23 cellular contexts compared by ENCODE assay signal in genomic region chr16:49734330-49734729, GRCh38.
"Had no signal": no experiment of that assay in that cellular context is flagged by ENCODE, and none has a peak within 500 bp of the region (broad histone marks: within the 10 kb centered on the region; RNA-seq: fewer than 3 reads in every experiment).

No MANE protein-coding gene starts in this region.

- FAIRE-seq: islet of Langerhans, pancreas had no signal

- H3K9me3 ChIP-seq: neutrophil, pancreas, SK-N-SH had no signal

- DNase-seq: activated B cell treated with CpG ODN at 0.5 μM for 24 hours; activated CD4-positive, alpha-beta T cell treated with anti-CD3 and anti-CD28 coated beads for 48 hours; activated CD8-positive, alpha-beta T cell treated with anti-CD3 and anti-CD28 coated beads for 36 hours; activated naive CD4-positive, alpha-beta T cell treated with anti-CD3 and anti-CD28 coated beads for 36 hours; activated T-cell treated with anti-CD3 and anti-CD28 coated beads, Interleukin-2, amount 50 U/mL, for 24 hours; central memory CD4-positive, alpha-beta T cell; effector CD4-positive, alpha-beta T cell; hippocampal formation; mesenchymal stem cell; naive thymus-derived CD8-positive, alpha-beta T cell; pancreas; SK-N-SH; stimulated activated CD4-positive, alpha-beta T cell treated with anti-CD3 and anti-CD28 coated beads, Interleukin-2, amount 100 ng/mL, for 24 hours; T-cell; transverse colon had no signal

- H3K27ac Mint-ChIP-seq: activated B cell treated with CpG ODN at 0.5 μM for 24 hours; activated CD8-positive, alpha-beta T cell treated with anti-CD3 and anti-CD28 coated beads for 36 hours; activated naive CD4-positive, alpha-beta T cell treated with anti-CD3 and anti-CD28 coated beads for 36 hours; activated T-cell treated with anti-CD3 and anti-CD28 coated beads, Interleukin-2, amount 50 U/mL, for 24 hours; activated T-helper 2 cell treated with anti-CD3 and anti-CD28 coated beads, Interferon-gamma antibody, Interleukin-2, Interleukin-4, amounts not matched to agents 10 μg/mL and 5 μg/mL and 100 μg/mL, durations not matched to agents 14 hours and 24 hours and 36 hours; naive thymus-derived CD8-positive, alpha-beta T cell; stimulated activated naive CD8-positive, alpha-beta T cell treated with anti-CD3 and anti-CD28 coated beads, Interleukin-15, Interleukin-2, amounts not matched to agents 100 ng/mL and 50 ng/mL, for 24 hours; T-cell had no signal

- H3K9ac ChIP-seq: SK-N-SH had no signal

- H3K27me3 Mint-ChIP-seq: activated B cell treated with CpG ODN at 0.5 μM for 24 hours; activated CD8-positive, alpha-beta T cell treated with anti-CD3 and anti-CD28 coated beads for 36 hours; activated T-cell treated with anti-CD3 and anti-CD28 coated beads, Interleukin-2, amount 50 U/mL, for 24 hours; stimulated activated naive CD8-positive, alpha-beta T cell treated with anti-CD3 and anti-CD28 coated beads, Interleukin-15, Interleukin-2, amounts not matched to agents 100 ng/mL and 50 ng/mL, for 24 hours; T-cell had no signal

- H3K36me3 ChIP-seq: neutrophil, pancreas, transverse colon, uterus had no signal

- ATAC-seq: activated CD8-positive, alpha-beta T cell treated with anti-CD3 and anti-CD28 coated beads for 36 hours; esophagus mucosa; naive thymus-derived CD8-positive, alpha-beta T cell; T-cell had no signal

- H3K4me3 ChIP-seq: coronary artery, pancreas, transverse colon, uterus had no signal

- H3K4me2 ChIP-seq: SK-N-SH had no signal

- H3K4me1 Mint-ChIP-seq: activated B cell treated with CpG ODN at 0.5 μM for 24 hours; naive thymus-derived CD8-positive, alpha-beta T cell; T-cell had no signal

- H3K9me3 Mint-ChIP-seq: stimulated activated naive CD8-positive, alpha-beta T cell treated with anti-CD3 and anti-CD28 coated beads, Interleukin-15, Interleukin-2, amounts not matched to agents 100 ng/mL and 50 ng/mL, for 24 hours had no signal

- H3K27me3 ChIP-seq: neutrophil, pancreas, transverse colon, uterus had no signal

- H3K27ac ChIP-seq: coronary artery, neutrophil, pancreas, transverse colon had no signal

- H3K36me3 Mint-ChIP-seq: naive thymus-derived CD8-positive, alpha-beta T cell; T-cell had no signal

- H3K4me3 Mint-ChIP-seq: activated B cell treated with CpG ODN at 0.5 μM for 24 hours; activated CD8-positive, alpha-beta T cell treated with anti-CD3 and anti-CD28 coated beads for 36 hours; activated naive CD4-positive, alpha-beta T cell treated with anti-CD3 and anti-CD28 coated beads for 36 hours; activated T-cell treated with anti-CD3 and anti-CD28 coated beads, Interleukin-2, amount 50 U/mL, for 24 hours; brain; naive thymus-derived CD8-positive, alpha-beta T cell; stimulated activated naive CD8-positive, alpha-beta T cell treated with anti-CD3 and anti-CD28 coated beads, Interleukin-15, Interleukin-2, amounts not matched to agents 100 ng/mL and 50 ng/mL, for 24 hours; T-cell had no signal

- H3K4me1 ChIP-seq: pancreas, transverse colon, uterus had no signal
